Comparison of ENCODE assay signal across 1 cellular context in genomic region chr15:41911691-41912345, GRCh38.
TF ChIP-seq lines count a peak whose summit lies in the region.

No MANE protein-coding gene starts in this region.

TF ChIP-seq in IMR-90, 13 proteins besides CTCF, POLR2A, EP300 and RAD21:
- TF ChIP-seq BHLHE40 (IDR thresholded peaks at IDR 0.05; ENCODE audit: low read depth, low read length) (no peak), CEBPB (IDR thresholded peaks at IDR 0.05; ENCODE audit: low read depth, low read length) (no peak), RCOR1 (IDR thresholded peaks at IDR 0.05; ENCODE audit: insufficient replicate concordance, low read length) (no peak), USF2 (IDR thresholded peaks at IDR 0.05; ENCODE audit: low read depth, low read length) (no peak), MAFK (IDR thresholded peaks at IDR 0.05; ENCODE audit: low read depth, low read length) (no peak), RFX5 (IDR thresholded peaks at IDR 0.05; ENCODE audit: low read depth, low read length) (no peak)
TF ChIP-seq in IMR-90: peak in this region for 0.
